Comparison of ENCODE assay signal across 1 cellular context in genomic region chr19:5691930-5692784, GRCh38.
TF ChIP-seq lines count a peak whose summit lies in the region.

No MANE protein-coding gene starts in this region.

TF ChIP-seq in WTC11, 78 proteins besides CTCF, POLR2A, EP300 and RAD21 (continued from another document):
- no peak for TF ChIP-seq E2F4 (CRISPR knock-in tag; IDR thresholded peaks at IDR 0.05; ENCODE audit: borderline replicate concordance, low read depth)
- TF ChIP-seq ZBTB21 (CRISPR knock-in tag; IDR thresholded peaks at IDR 0.05; ENCODE audit: borderline replicate concordance), result no peak
- TF ChIP-seq ZNF512 (CRISPR knock-in tag; IDR thresholded peaks at IDR 0.05; ENCODE audit: borderline replicate concordance), result no peak
- no peak for TF ChIP-seq FOXP4 (CRISPR knock-in tag; IDR thresholded peaks at IDR 0.05)
- no peak for TF ChIP-seq HMGA2 (CRISPR knock-in tag; IDR thresholded peaks at IDR 0.05)
- TF ChIP-seq ZSCAN18 (CRISPR knock-in tag; IDR thresholded peaks at IDR 0.05), result no peak
- TF ChIP-seq CREM (CRISPR knock-in tag; IDR thresholded peaks at IDR 0.05), result 0 out of 2 replicates have a peak, but pooled peaks have one; percentile 32
- TF ChIP-seq SOX15 (CRISPR knock-in tag; IDR thresholded peaks at IDR 0.05), result no peak
- no peak for TF ChIP-seq TP53 (CRISPR knock-in tag; IDR thresholded peaks at IDR 0.05)
- TF ChIP-seq ZNF219 (CRISPR knock-in tag; IDR thresholded peaks at IDR 0.05; ENCODE audit: borderline replicate concordance), result no peak
- no peak; the same call in 1 of the 2 replicates for TF ChIP-seq ERG (CRISPR knock-in tag; IDR thresholded peaks at IDR 0.05)
- 0 out of 2 replicates have a peak, but pooled peaks have one; percentile 49 for TF ChIP-seq TEAD1 (CRISPR knock-in tag; IDR thresholded peaks at IDR 0.05)
- no peak for TF ChIP-seq E2F5 (CRISPR knock-in tag; IDR thresholded peaks at IDR 0.05)
- peak; percentile 7; the same call in 1 of the 2 replicates for TF ChIP-seq MAX (CRISPR knock-in tag; IDR thresholded peaks at IDR 0.05)
- 0 out of 2 replicates have a peak, but pooled peaks have one; percentile 55 for TF ChIP-seq NFATC4 (CRISPR knock-in tag; IDR thresholded peaks at IDR 0.05)
- no peak for TF ChIP-seq EMX1 (CRISPR knock-in tag; IDR thresholded peaks at IDR 0.05)
- 0 out of 2 replicates have a peak, but pooled peaks have one; percentile 27 for TF ChIP-seq MYBL2 (CRISPR knock-in tag; IDR thresholded peaks at IDR 0.05)
- no peak for TF ChIP-seq USF1 (CRISPR knock-in tag; IDR thresholded peaks at IDR 0.05)
- no peak for TF ChIP-seq CDX4 (CRISPR knock-in tag; IDR thresholded peaks at IDR 0.05; ENCODE audit: borderline replicate concordance)
- TF ChIP-seq ZNF671 (CRISPR knock-in tag; IDR thresholded peaks at IDR 0.05), result peak; percentile 56; the same call in 1 of the 2 replicates
- no peak; the same call in 1 of the 2 replicates for TF ChIP-seq ZNF281 (CRISPR knock-in tag; IDR thresholded peaks at IDR 0.05)
- TF ChIP-seq PRRX2 (CRISPR knock-in tag; IDR thresholded peaks at IDR 0.05), result 0 out of 2 replicates have a peak, but pooled peaks have one; percentile 34
- no peak for TF ChIP-seq ATF6 (CRISPR knock-in tag; IDR thresholded peaks at IDR 0.05)
